Comparison of ENCODE assay signal across 1 cellular context in genomic region chr10:95394161-95394880, GRCh38.
TF ChIP-seq lines count a peak whose summit lies in the region.

No MANE protein-coding gene starts in this region.

TF ChIP-seq in K562, 482 proteins besides CTCF, POLR2A, EP300 and RAD21 (continued from another document and continues in another):
- peak; percentile 85 for TF ChIP-seq ZNF592 (IDR thresholded peaks at IDR 0.05)
- TF ChIP-seq KLF16 (IDR thresholded peaks at IDR 0.05) = no peak
- TF ChIP-seq JUND (IDR thresholded peaks at IDR 0.05; ENCODE audit: borderline replicate concordance, low read depth, low read length) = peak; percentile 84; the same call in 1 of the 2 replicates
- peak; percentile 66; the same call in 2 of the 3 replicates for TF ChIP-seq JUND (tag; IDR thresholded peaks at IDR 0.05; ENCODE audit: borderline replicate concordance, low read depth, low read length)
- TF ChIP-seq DNMT1 (IDR thresholded peaks at IDR 0.05) = no peak
- peak; percentile 62; the same call in 1 of the 2 replicates for TF ChIP-seq JUN (IDR thresholded peaks at IDR 0.05; ENCODE audit: borderline replicate concordance, low read depth, low read length)
- TF ChIP-seq JUN (CRISPR knock-in tag; IDR thresholded peaks at IDR 0.05; ENCODE audit: borderline replicate concordance) = no peak
- peak; percentile 72 for TF ChIP-seq SMARCA4 (IDR thresholded peaks at IDR 0.05)
- TF ChIP-seq C11orf30 (IDR thresholded peaks at IDR 0.05; ENCODE audit: low read depth) = peak; percentile 79
- peak; percentile 83 for TF ChIP-seq DPF2 (IDR thresholded peaks at IDR 0.05)
- peak; percentile 66 for TF ChIP-seq USF2 (CRISPR knock-in tag; IDR thresholded peaks at IDR 0.05)
- no peak for TF ChIP-seq NUFIP1 (IDR thresholded peaks at IDR 0.05; ENCODE audit: partially characterized antibody)
- TF ChIP-seq CBFA2T2 (conservative IDR thresholded peaks at IDR 0.05) = 0 out of 2 replicates have a peak, but pooled peaks have one; percentile 14
- 0 out of 2 replicates have a peak, but pooled peaks have one; percentile 14 for TF ChIP-seq ZNF175 (CRISPR knock-in tag; IDR thresholded peaks at IDR 0.05; ENCODE audit: low read depth)
- TF ChIP-seq NEUROD1 (IDR thresholded peaks at IDR 0.05; ENCODE audit: borderline replicate concordance, low read depth, low read length, partially characterized antibody) = no peak
- TF ChIP-seq FOSL1 (tag; conservative IDR thresholded peaks at IDR 0.05) = peak; percentile 79
- TF ChIP-seq SOX6 (IDR thresholded peaks at IDR 0.05) = 0 out of 2 replicates have a peak, but pooled peaks have one; percentile 20
- TF ChIP-seq RAD51 (IDR thresholded peaks at IDR 0.05; ENCODE audit: borderline replicate concordance, low read depth) = peak; percentile 70
- TF ChIP-seq ATF3 (IDR thresholded peaks at IDR 0.05) = peak; percentile 78
- no peak for TF ChIP-seq ATF3 (CRISPR knock-in tag; conservative IDR thresholded peaks at IDR 0.05)
- TF ChIP-seq MTF1 (CRISPR knock-in tag; IDR thresholded peaks at IDR 0.05; ENCODE audit: borderline replicate concordance) = no peak
- TF ChIP-seq PHF20 (IDR thresholded peaks at IDR 0.05; ENCODE audit: partially characterized antibody) = no peak
- TF ChIP-seq ETV1 (tag; conservative IDR thresholded peaks at IDR 0.05; ENCODE audit: low read depth) = 0 out of 2 replicates have a peak, but pooled peaks have one; percentile 12
- no peak for TF ChIP-seq JUNB (CRISPR knock-in tag; conservative IDR thresholded peaks at IDR 0.05)
- TF ChIP-seq ZNF764 (CRISPR knock-in tag; IDR thresholded peaks at IDR 0.05; ENCODE audit: low read depth) = no peak
- peak; percentile 55; the same call in 1 of the 2 replicates for TF ChIP-seq SMARCC2 (IDR thresholded peaks at IDR 0.05; ENCODE audit: low read depth)
- TF ChIP-seq NFE2L1 (tag; IDR thresholded peaks at IDR 0.05; ENCODE audit: borderline replicate concordance, low read depth) = 0 out of 2 replicates have a peak, but pooled peaks have one; percentile 30
- peak; percentile 85 for TF ChIP-seq HMBOX1 (IDR thresholded peaks at IDR 0.05)
- no peak for TF ChIP-seq POLR2H (tag; IDR thresholded peaks at IDR 0.05; ENCODE audit: low read depth)
- TF ChIP-seq ZNF316 (IDR thresholded peaks at IDR 0.05) = peak; percentile 77
- TF ChIP-seq MGA (IDR thresholded peaks at IDR 0.05) = 0 out of 2 replicates have a peak, but pooled peaks have one; percentile 15
- no peak for TF ChIP-seq TBP (optimal IDR thresholded peaks at IDR 0.05; ENCODE audit: low read depth, low read length)
- TF ChIP-seq HDAC8 (tag; IDR thresholded peaks at IDR 0.05) = no peak
- peak; percentile 46 for TF ChIP-seq MAFF (IDR thresholded peaks at IDR 0.05; ENCODE audit: low read length)
- TF ChIP-seq CREBBP (IDR thresholded peaks at IDR 0.05; ENCODE audit: low read depth, low read length) = no peak
